In the genomic region with DNA sequence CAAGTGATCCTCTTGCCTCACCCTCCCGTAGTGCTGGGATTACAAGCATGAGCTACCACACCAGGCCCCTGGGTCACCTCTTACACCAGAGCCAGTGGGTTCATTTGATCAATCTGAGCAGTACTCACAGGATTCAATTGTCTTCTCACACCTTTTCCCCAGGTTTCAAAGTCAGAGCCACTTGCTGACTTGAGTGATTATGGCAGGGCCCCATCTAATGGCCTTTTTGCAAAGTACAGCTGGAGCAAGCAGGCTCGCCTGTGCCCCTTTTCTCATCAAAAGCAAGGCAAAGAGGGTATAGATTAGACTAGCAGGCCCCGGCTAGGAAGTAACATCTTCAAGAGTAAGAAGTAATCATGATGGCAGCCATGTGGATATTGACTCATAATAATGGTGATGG, we compare ENCODE assay signal across 9 cellular contexts.
DNase-seq lines count a peak whose midpoint lies in the region; ATAC-seq and TF ChIP-seq lines count a peak whose summit lies in the region.
"Had no signal": no experiment of that assay in that cellular context is flagged by ENCODE, and none has a peak within 500 bp of the region (broad histone marks: within the 10 kb centered on the region; RNA-seq: fewer than 3 reads in every experiment).

No MANE protein-coding gene starts in this region.

- H3K4me1 ChIP-seq in spleen (peaks cover 0 to 3% (median 0%) of the 10 kb centered on the region in 6 donors), gastroesophageal sphincter (peaks cover 0 to 48% (median 0%) of the 10 kb centered on the region in 3 donors), prostate gland (replicated peaks) (no peaks in the 10 kb centered on the region)

- H3K4me3 ChIP-seq in fibroblast of mammary gland (ENCODE audit: control insufficient read depth, low read depth, low read length), result no peak overlapping the region
- H3K4me3 ChIP-seq in spleen, result no peak overlapping the region
- no peak overlapping the region for H3K4me3 ChIP-seq in gastroesophageal sphincter
- no peak overlapping the region for H3K4me3 ChIP-seq in prostate gland
- H3K4me3 ChIP-seq: SK-N-MC had no signal

- DNase-seq in Caki2 (ENCODE audit: low read depth), result peak; percentile 58
- DNase-seq in NCI-H345 (lab: John Stamatoyannopoulos, UW), result peak; percentile 28
- peak; percentile 12 for DNase-seq in activated T-cell treated with anti-CD3 and anti-CD28 coated beads for 1 hour (ENCODE audit: low read depth)
- DNase-seq in fibroblast of mammary gland (ENCODE audit: low read depth), result peak; percentile 65
- DNase-seq in spleen, result peak; percentile 46
- no peak for DNase-seq in prostate gland (ENCODE audit: low spot score)

- H3K27me3 ChIP-seq in spleen (replicated peaks in 1 of 7) (no peaks in the 10 kb centered on the region), gastroesophageal sphincter (no peaks in the 10 kb centered on the region), prostate gland (replicated peaks; ENCODE audit: insufficient read depth) (no peaks in the 10 kb centered on the region)

- peak; percentile 57 for ATAC-seq in GM21825 (IDR thresholded peaks at IDR 0.05; ENCODE audit: unreplicated experiment)
- no peak for ATAC-seq in gastroesophageal sphincter

- TF ChIP-seq EP300 in gastroesophageal sphincter (IDR thresholded peaks at IDR 0.05), result no peak

- intact Hi-C loops in spleen (cut with DNase I; ENCODE audit: low total_unique reads) (no loop called here), prostate gland (cut with DNase I) (loop anchor here (10.0 kb wide), 1 partner anchor 128 kb away; no protein-coding TSS in a partner anchor)

- no peak for TF ChIP-seq POLR2A in spleen (IDR thresholded peaks at IDR 0.05)
- TF ChIP-seq POLR2A in gastroesophageal sphincter (IDR thresholded peaks at IDR 0.05), result no peak
- TF ChIP-seq POLR2A in prostate gland (IDR thresholded peaks at IDR 0.05), result no peak

- H3K27ac ChIP-seq in spleen, result no peak overlapping the region
- no peak overlapping the region for H3K27ac ChIP-seq in gastroesophageal sphincter
- no peak overlapping the region for H3K27ac ChIP-seq in prostate gland
- H3K27ac ChIP-seq: SK-N-MC had no signal

- H3K9me3 ChIP-seq in spleen, result no peaks in the 10 kb centered on the region
- H3K9me3 ChIP-seq in gastroesophageal sphincter, result no peaks in the 10 kb centered on the region
- no peaks in the 10 kb centered on the region for H3K9me3 ChIP-seq in prostate gland

- WGBS in spleen, 5 donors, result 82 to 89% (median 82%) methylated on average over 3 of the region's 3 CpGs
- WGBS in gastroesophageal sphincter (ENCODE audit: low coverage in 1 of 2), 2 donors, result 86% methylated on average over 3 of the region's 3 CpGs; no CpG with 5 or more reads in 1 of the 2 donors
- WGBS in prostate gland, result 94% methylated on average over 3 of the region's 3 CpGs

- in situ Hi-C loops in Caki2 (cut with HindIII; ENCODE audit: low pct_unique_long_range_greater_than_20kb, low sequenced_read_pairs), result no loop called here

- TF ChIP-seq CTCF in fibroblast of mammary gland (conservative IDR thresholded peaks at IDR 0.05; ENCODE audit: control insufficient read depth, insufficient read depth, low read depth, low read length) (peak; percentile 60), spleen (IDR thresholded peaks at IDR 0.05 in 8 of 11, conservative IDR thresholded peaks at IDR 0.05 in 3 of 11) (peak in 6 of 11 experiments; percentile 17 to 50 (median 32)), gastroesophageal sphincter (IDR thresholded peaks at IDR 0.05) (peak in 2 of 4 experiments; percentile 19 to 44), prostate gland (IDR thresholded peaks at IDR 0.05) (peak in 2 of 4 experiments; percentile 36)

- H3K36me3 ChIP-seq in spleen, result peaks cover 0 to 5% (median 0%) of the 10 kb centered on the region in 6 donors
- no peaks in the 10 kb centered on the region for H3K36me3 ChIP-seq in gastroesophageal sphincter
- no peaks in the 10 kb centered on the region for H3K36me3 ChIP-seq in prostate gland
